ENCODE assay signal across 29 cellular contexts in the genomic region with DNA sequence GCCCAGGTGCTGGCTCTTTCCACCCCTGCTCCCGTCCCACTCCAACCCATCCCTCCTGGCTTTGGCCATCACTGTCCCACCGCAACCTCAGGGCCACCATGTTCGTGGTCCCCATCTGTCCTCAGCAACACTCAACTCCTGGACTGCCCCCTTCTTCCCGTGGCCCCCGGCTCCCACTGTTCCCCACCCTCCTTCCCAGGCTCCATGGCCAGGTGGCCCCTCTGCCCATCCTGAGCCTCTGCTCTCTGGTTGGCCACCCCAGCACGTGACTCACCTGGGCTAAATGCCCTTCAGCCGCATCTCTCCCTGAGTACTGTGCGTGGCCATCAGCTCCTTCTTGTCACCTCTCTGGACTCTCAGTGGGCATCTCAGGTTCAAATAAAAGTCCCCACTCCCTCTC. TPM values are rescaled to one million over a fixed set of nuclear protein-coding genes. Genes with fewer than 3 reads are reported as not detected.
"Had no signal": no experiment of that assay in that cellular context is flagged by ENCODE, and none has a peak within 500 bp of the region (broad histone marks: within the 10 kb centered on the region; RNA-seq: fewer than 3 reads in every experiment).

No MANE protein-coding gene starts in this region.

- H3K4me2 ChIP-seq: smooth muscle cell had no signal

- FAIRE-seq: islet of Langerhans had no signal

- H3K4me1 Mint-ChIP-seq: immature natural killer cell; stimulated activated memory B cell treated with anti-CD40 and anti-IgM and Interleukin-4, amounts not matched to agents 10 μg/mL and 1 μg/mL and 100 μg/mL, for 72 hours; stimulated activated naive CD8-positive, alpha-beta T cell treated with anti-CD3 and anti-CD28 coated beads, Interleukin-15, amount 100 ng/mL, for 72 hours had no signal

- H3K36me3 Mint-ChIP-seq: immature natural killer cell; naive thymus-derived CD4-positive, alpha-beta T cell; natural killer cell treated with Interleukin-12 subunit alpha and Interleukin-12 subunit beta and Interleukin-15 and Interleukin-18, amount 100 ng/mL, for 72 hours; stimulated activated memory B cell treated with anti-CD40 and anti-IgM and Interleukin-4, amounts not matched to agents 10 μg/mL and 1 μg/mL and 100 μg/mL, for 72 hours; type B pancreatic cell had no signal

- H3K27me3 ChIP-seq: right atrium auricular region, right lobe of liver, uterus had no signal

- H3K79me2 ChIP-seq: parathyroid adenoma had no signal

- H3K4me1 ChIP-seq: left ventricle myocardium inferior, parathyroid adenoma, right atrium auricular region, right lobe of liver, tibial nerve, uterus had no signal

- H3K9me3 ChIP-seq: left ventricle myocardium inferior, mucosa of descending colon, right atrium auricular region, right lobe of liver, tibial nerve, uterus had no signal

- DNase-seq: hypothalamus; immature natural killer cell; left ventricle myocardium inferior; midbrain; mucosa of descending colon; naive thymus-derived CD4-positive, alpha-beta T cell; nucleus accumbens; right lobe of liver; stimulated activated CD4-positive, alpha-beta T cell treated with anti-CD3 and anti-CD28 coated beads, Interleukin-1b, Interleukin-23, amount 100 ng/mL, for 48 hours; stimulated activated CD4-positive, alpha-beta T cell treated with anti-CD3 and anti-CD28 coated beads, Interleukin-2, amount 100 ng/mL, for 48 hours; stimulated activated CD4-positive, alpha-beta T cell treated with anti-CD3 and anti-CD28 coated beads, Interleukin-4, amount 100 ng/mL, for 4 hours; stimulated activated CD8-positive, alpha-beta memory T cell treated with anti-CD3 and anti-CD28 coated beads, Interleukin-4, amount 100 ng/mL, for 48 hours; stimulated activated naive CD4-positive, alpha-beta T cell treated with Interleukin-2 at 50 U/mL for 16 hours; stimulated activated naive CD8-positive, alpha-beta T cell treated with anti-CD3 and anti-CD28 coated beads, Interleukin-15, amount 100 ng/mL, for 72 hours; substantia nigra; uterus had no signal

- H3K9ac ChIP-seq: parathyroid adenoma had no signal

- H3K36me3 ChIP-seq: left ventricle myocardium inferior, right atrium auricular region, right lobe of liver, tibial nerve, uterus had no signal

- H2AFZ ChIP-seq: parathyroid adenoma had no signal

- ATAC-seq: mucosa of descending colon; naive thymus-derived CD4-positive, alpha-beta T cell; stimulated activated naive CD8-positive, alpha-beta T cell treated with anti-CD3 and anti-CD28 coated beads, Interleukin-15, amount 100 ng/mL, for 72 hours had no signal

- H3K27ac Mint-ChIP-seq: immature natural killer cell; naive thymus-derived CD4-positive, alpha-beta T cell; natural killer cell treated with Interleukin-12 subunit alpha and Interleukin-12 subunit beta and Interleukin-15 and Interleukin-18, amount 100 ng/mL, for 72 hours; progenitor cell of endocrine pancreas; stimulated activated memory B cell treated with anti-CD40 and anti-IgM and Interleukin-4, amounts not matched to agents 10 μg/mL and 1 μg/mL and 100 μg/mL, for 72 hours; stimulated activated naive CD8-positive, alpha-beta T cell treated with anti-CD3 and anti-CD28 coated beads, Interleukin-15, amount 100 ng/mL, for 72 hours; type B pancreatic cell had no signal

- H3K4me3 ChIP-seq: left ventricle myocardium inferior, lung, mucosa of descending colon, right atrium auricular region, right lobe of liver, smooth muscle cell, tibial nerve, uterus had no signal

- H3K9me3 Mint-ChIP-seq: immature natural killer cell; natural killer cell treated with Interleukin-12 subunit alpha and Interleukin-12 subunit beta and Interleukin-15 and Interleukin-18, amount 100 ng/mL, for 72 hours had no signal

- H3K27ac ChIP-seq: left ventricle myocardium inferior, parathyroid adenoma, right atrium auricular region, right lobe of liver, tibial nerve, uterus had no signal

- H3K4me3 Mint-ChIP-seq: immature natural killer cell; naive thymus-derived CD4-positive, alpha-beta T cell; natural killer cell treated with Interleukin-12 subunit alpha and Interleukin-12 subunit beta and Interleukin-15 and Interleukin-18, amount 100 ng/mL, for 72 hours; stimulated activated memory B cell treated with anti-CD40 and anti-IgM and Interleukin-4, amounts not matched to agents 10 μg/mL and 1 μg/mL and 100 μg/mL, for 72 hours; stimulated activated naive CD8-positive, alpha-beta T cell treated with anti-CD3 and anti-CD28 coated beads, Interleukin-15, amount 100 ng/mL, for 72 hours; type B pancreatic cell had no signal

RNA-seq across cellular contexts. Expression of a gene that starts 41.6 kb away (rescaled TPM):
- total RNA-seq: mesenteric fat pad; naive thymus-derived CD4-positive, alpha-beta T cell; pulmonary artery endothelial cell; renal cortical epithelial cell; right lobe of liver had no signal
- polyA plus RNA-seq: immature natural killer cell; naive thymus-derived CD4-positive, alpha-beta T cell had no signal
